9 cellular contexts compared by ENCODE assay signal in genomic region chr4:92305878-92306520, GRCh38. TPM values are rescaled to one million over a fixed set of nuclear protein-coding genes. Genes with fewer than 3 reads are reported as not detected.
DNase-seq lines count a peak whose midpoint lies in the region; ATAC-seq and TF ChIP-seq lines count a peak whose summit lies in the region.
"Had no signal": no experiment of that assay in that cellular context is flagged by ENCODE, and none has a peak within 500 bp of the region (broad histone marks: within the 10 kb centered on the region; RNA-seq: fewer than 3 reads in every experiment).

No MANE protein-coding gene starts in this region.

- intact Hi-C loops in sciatic nerve (cut with DNase I) = no loop called here

- no peaks in the 10 kb centered on the region for H4K20me1 ChIP-seq in GM23338 (replicated peaks; ENCODE audit: insufficient read depth)

- peak overlapping the region; percentile 93 for H3K27ac Mint-ChIP-seq in GM23338

- H3K36me3 ChIP-seq in GM23338 (ENCODE audit: insufficient read depth) (no peaks in the 10 kb centered on the region), WERI-Rb-1 (no peaks in the 10 kb centered on the region)

- DNase-seq in GM23338 (ENCODE audit: low spot score) (peak; percentile 51), WERI-Rb-1 (peak; percentile 67), hepatic stellate cell (ENCODE audit: low spot score) (peak; percentile 5), sciatic nerve (ENCODE audit: low spot score) (no peak), CD1c-positive myeloid dendritic cell (ENCODE audit: extremely low spot score) (no peak)
- DNase-seq: effector CD4-positive, alpha-beta T cell had no signal

- peaks cover 9% of the 10 kb centered on the region for H3F3A ChIP-seq in GM23338 (replicated peaks; ENCODE audit: low read depth)

- H3K4me2 ChIP-seq in GM23338 = peak overlapping the region; percentile 91

- H3K27me3 Mint-ChIP-seq in GM23338 (ENCODE audit: insufficient read depth, low read depth, poor library complexity) = peaks cover 1% of the 10 kb centered on the region

- no peaks in the 10 kb centered on the region; the same call in 2 of the 3 replicates for H3K9me3 Mint-ChIP-seq in GM23338

- peaks cover 50% of the 10 kb centered on the region for H3K4me1 ChIP-seq in GM23338 (ENCODE audit: insufficient read depth)

- H3K27ac ChIP-seq in GM23338 (ENCODE audit: low read depth) (peak overlapping the region; percentile 92), WERI-Rb-1 (peak overlapping the region; percentile 90)

- H3K4me3 Mint-ChIP-seq in GM23338 = peak overlapping the region; percentile 89

- H3K4me3 ChIP-seq in GM23338 (peak overlapping the region; percentile 72), WERI-Rb-1 (ENCODE audit: low read depth, low read length) (peak overlapping the region; percentile 82)

- TF ChIP-seq CTCF in GM23338 (conservative IDR thresholded peaks at IDR 0.05; ENCODE audit: low read depth in 2 of 2) (no peak), WERI-Rb-1 (IDR thresholded peaks at IDR 0.05; ENCODE audit: low read depth, low read length) (0 out of 2 replicates have a peak, but pooled peaks have one; percentile 3)

- H3K9me3 ChIP-seq in WERI-Rb-1 (ENCODE audit: severe bottlenecking) = no peaks in the 10 kb centered on the region

- H3K36me3 Mint-ChIP-seq in GM23338 (ENCODE audit: low read depth) = no peaks in the 10 kb centered on the region

- H3K9me2 ChIP-seq in GM23338 (ENCODE audit: insufficient read depth) = no peaks in the 10 kb centered on the region

- no peak overlapping the region for H2AFZ ChIP-seq in GM23338

- H3K79me2 ChIP-seq in GM23338 (replicated peaks; ENCODE audit: insufficient read depth) = peaks cover 66% of the 10 kb centered on the region

- peak; percentile 21 for ATAC-seq in GM23338
- peak; percentile 20 for ATAC-seq in sciatic nerve
- ATAC-seq in HG03280 (IDR thresholded peaks at IDR 0.05; ENCODE audit: unreplicated experiment) = no peak
- no peak for ATAC-seq in GM19328 (IDR thresholded peaks at IDR 0.05; ENCODE audit: unreplicated experiment)
- ATAC-seq in HG02759 (IDR thresholded peaks at IDR 0.05; ENCODE audit: unreplicated experiment) = no peak

- H3K4me1 Mint-ChIP-seq in GM23338 = peaks cover 40% of the 10 kb centered on the region

- H3K27me3 ChIP-seq in GM23338 (ENCODE audit: insufficient read depth) (no peaks in the 10 kb centered on the region), WERI-Rb-1 (ENCODE audit: insufficient read depth, low read depth, severe bottlenecking) (no peaks in the 10 kb centered on the region)

TF ChIP-seq in GM23338, 12 proteins besides CTCF, POLR2A, EP300 and RAD21 (continues in another document):
- no peak for TF ChIP-seq ZNF114 (CRISPR knock-in tag; IDR thresholded peaks at IDR 0.05)
- TF ChIP-seq JUNB (IDR thresholded peaks at IDR 0.05; ENCODE audit: unreplicated experiment) = no peak
- TF ChIP-seq ETS1 (IDR thresholded peaks at IDR 0.05) = no peak
- TF ChIP-seq NANOG (IDR thresholded peaks at IDR 0.05; ENCODE audit: borderline replicate concordance) = no peak
- TF ChIP-seq EZH2phosphoT487 (IDR thresholded peaks at IDR 0.05; ENCODE audit: unreplicated experiment) = no peak
- no peak for TF ChIP-seq ZNF331 (CRISPR knock-in tag; IDR thresholded peaks at IDR 0.05; ENCODE audit: low read depth)
- TF ChIP-seq, protein P1, sequence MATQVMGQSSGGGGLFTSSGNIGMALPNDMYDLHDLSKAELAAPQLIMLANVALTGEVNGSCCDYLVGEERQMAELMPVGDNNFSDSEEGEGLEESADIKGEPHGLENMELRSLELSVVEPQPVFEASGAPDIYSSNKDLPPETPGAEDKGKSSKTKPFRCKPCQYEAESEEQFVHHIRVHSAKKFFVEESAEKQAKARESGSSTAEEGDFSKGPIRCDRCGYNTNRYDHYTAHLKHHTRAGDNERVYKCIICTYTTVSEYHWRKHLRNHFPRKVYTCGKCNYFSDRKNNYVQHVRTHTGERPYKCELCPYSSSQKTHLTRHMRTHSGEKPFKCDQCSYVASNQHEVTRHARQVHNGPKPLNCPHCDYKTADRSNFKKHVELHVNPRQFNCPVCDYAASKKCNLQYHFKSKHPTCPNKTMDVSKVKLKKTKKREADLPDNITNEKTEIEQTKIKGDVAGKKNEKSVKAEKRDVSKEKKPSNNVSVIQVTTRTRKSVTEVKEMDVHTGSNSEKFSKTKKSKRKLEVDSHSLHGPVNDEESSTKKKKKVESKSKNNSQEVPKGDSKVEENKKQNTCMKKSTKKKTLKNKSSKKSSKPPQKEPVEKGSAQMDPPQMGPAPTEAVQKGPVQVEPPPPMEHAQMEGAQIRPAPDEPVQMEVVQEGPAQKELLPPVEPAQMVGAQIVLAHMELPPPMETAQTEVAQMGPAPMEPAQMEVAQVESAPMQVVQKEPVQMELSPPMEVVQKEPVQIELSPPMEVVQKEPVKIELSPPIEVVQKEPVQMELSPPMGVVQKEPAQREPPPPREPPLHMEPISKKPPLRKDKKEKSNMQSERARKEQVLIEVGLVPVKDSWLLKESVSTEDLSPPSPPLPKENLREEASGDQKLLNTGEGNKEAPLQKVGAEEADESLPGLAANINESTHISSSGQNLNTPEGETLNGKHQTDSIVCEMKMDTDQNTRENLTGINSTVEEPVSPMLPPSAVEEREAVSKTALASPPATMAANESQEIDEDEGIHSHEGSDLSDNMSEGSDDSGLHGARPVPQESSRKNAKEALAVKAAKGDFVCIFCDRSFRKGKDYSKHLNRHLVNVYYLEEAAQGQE (IDR thresholded peaks at IDR 0.05; ENCODE audit: unreplicated experiment) = no peak
- no peak for TF ChIP-seq EZH2 (IDR thresholded peaks at IDR 0.05; ENCODE audit: low read depth, unreplicated experiment)
- TF ChIP-seq CREB1 (CRISPR knock-in tag; IDR thresholded peaks at IDR 0.05; ENCODE audit: low read depth) = no peak
- TF ChIP-seq STAT1 (IDR thresholded peaks at IDR 0.05; ENCODE audit: unreplicated experiment) = no peak

RNA-seq across cellular contexts. Expression of gene GRID2, which starts 2.2 kb away (rescaled TPM):
- 65.4 and 74.5 TPM in 2 replicates for total RNA-seq in GM23338 (2014; rRNA removed; shearing (Covaris generic))
- 15.8 and 19.9 TPM in 2 replicates for polyA plus RNA-seq in GM23338 (2016; fragmentation: Nextera tagmentation; extraction: Ambion mirVana)
- 1.4 TPM for total RNA-seq in sciatic nerve

Comparison
In these comparisons a context has a peak if more than half of its experiments do, and no peak if none do; other contexts are left out.
1. ATAC-seq: peak in GM23338 (single experiment) and sciatic nerve (single experiment); none in HG03280 (single experiment), GM19328 (single experiment) and HG02759 (single experiment).
2. DNase-seq: peak in GM23338 (single experiment), WERI-Rb-1 (single experiment) and hepatic stellate cell (single experiment); none in sciatic nerve (single experiment) and CD1c-positive myeloid dendritic cell (single experiment).
3. RNA of gene GRID2, which starts 2.2 kb away (total RNA-seq): 65.4 to 74.5 TPM in GM23338; 1.4 TPM in sciatic nerve (single experiment); every median in the first group is over 10 times any median in the second.